1 cellular context compared by ENCODE assay signal in the genomic region with DNA sequence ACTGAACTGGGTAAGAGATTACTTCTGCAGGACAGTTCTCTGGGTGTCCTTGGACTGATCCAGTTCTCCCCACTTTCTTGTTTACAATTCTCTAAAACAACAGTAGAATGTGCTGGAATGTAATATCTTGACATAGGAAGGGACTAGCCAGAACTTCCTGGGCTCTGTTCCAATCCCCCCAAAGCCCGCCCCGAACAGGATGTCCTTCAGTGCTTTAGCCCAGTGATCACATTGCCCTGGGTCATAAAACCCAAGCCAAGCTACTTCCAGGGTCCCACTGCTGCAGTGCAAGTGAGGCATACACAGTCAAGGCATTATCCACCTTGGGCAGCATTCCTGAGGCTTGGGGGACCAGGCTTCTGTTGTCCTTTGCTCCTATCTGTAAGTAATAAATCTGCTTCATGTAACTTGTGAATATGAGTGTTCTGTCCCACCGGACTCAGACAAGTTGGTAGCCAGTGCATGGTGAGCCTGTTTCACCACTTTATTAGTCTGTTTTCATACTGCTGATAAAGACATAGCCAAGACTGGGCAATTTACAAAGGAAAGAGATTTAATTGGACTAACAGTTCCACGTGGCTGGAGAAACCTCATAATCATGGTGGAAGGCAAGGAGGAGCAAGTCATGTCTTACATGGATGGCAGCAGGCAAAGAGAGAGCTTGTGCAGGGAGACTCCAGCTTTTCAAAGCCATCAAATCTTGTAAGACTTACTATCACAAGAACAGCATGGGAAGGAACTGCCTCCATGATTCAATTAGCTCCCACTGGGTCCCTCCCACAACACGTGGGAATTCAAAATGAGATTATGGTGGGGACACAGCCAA.
TF ChIP-seq lines count a peak whose summit lies in the region.

No MANE protein-coding gene starts in this region.

TF ChIP-seq in HepG2, 621 proteins besides CTCF, POLR2A, EP300 and RAD21 (continues in another document):
- TF ChIP-seq ZNF317 (CRISPR knock-in tag; IDR thresholded peaks at IDR 0.05): peak; percentile 36; the same call in 1 of the 2 replicates
- no peak for TF ChIP-seq NCOR1 (IDR thresholded peaks at IDR 0.05; ENCODE audit: borderline replicate concordance, low read length)
- TF ChIP-seq HES4 (CRISPR knock-in tag; IDR thresholded peaks at IDR 0.05; ENCODE audit: borderline replicate concordance): no peak
- no peak for TF ChIP-seq MIER3 (CRISPR knock-in tag; IDR thresholded peaks at IDR 0.05; ENCODE audit: borderline replicate concordance)
- no peak for TF ChIP-seq ZBTB21 (CRISPR knock-in tag; IDR thresholded peaks at IDR 0.05)
- TF ChIP-seq ZNF703 (CRISPR knock-in tag; IDR thresholded peaks at IDR 0.05; ENCODE audit: borderline replicate concordance): no peak
- TF ChIP-seq ZNF143 (CRISPR knock-in tag; IDR thresholded peaks at IDR 0.05): no peak
- TF ChIP-seq, protein P1, sequence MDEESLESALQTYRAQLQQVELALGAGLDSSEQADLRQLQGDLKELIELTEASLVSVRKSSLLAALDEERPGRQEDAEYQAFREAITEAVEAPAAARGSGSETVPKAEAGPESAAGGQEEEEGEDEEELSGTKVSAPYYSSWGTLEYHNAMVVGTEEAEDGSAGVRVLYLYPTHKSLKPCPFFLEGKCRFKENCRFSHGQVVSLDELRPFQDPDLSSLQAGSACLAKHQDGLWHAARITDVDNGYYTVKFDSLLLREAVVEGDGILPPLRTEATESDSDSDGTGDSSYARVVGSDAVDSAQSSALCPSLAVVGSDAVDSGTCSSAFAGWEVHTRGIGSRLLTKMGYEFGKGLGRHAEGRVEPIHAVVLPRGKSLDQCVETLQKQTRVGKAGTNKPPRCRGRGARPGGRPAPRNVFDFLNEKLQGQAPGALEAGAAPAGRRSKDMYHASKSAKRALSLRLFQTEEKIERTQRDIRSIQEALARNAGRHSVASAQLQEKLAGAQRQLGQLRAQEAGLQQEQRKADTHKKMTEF (CRISPR knock-in tag; IDR thresholded peaks at IDR 0.05): no peak
- TF ChIP-seq, protein P2, sequence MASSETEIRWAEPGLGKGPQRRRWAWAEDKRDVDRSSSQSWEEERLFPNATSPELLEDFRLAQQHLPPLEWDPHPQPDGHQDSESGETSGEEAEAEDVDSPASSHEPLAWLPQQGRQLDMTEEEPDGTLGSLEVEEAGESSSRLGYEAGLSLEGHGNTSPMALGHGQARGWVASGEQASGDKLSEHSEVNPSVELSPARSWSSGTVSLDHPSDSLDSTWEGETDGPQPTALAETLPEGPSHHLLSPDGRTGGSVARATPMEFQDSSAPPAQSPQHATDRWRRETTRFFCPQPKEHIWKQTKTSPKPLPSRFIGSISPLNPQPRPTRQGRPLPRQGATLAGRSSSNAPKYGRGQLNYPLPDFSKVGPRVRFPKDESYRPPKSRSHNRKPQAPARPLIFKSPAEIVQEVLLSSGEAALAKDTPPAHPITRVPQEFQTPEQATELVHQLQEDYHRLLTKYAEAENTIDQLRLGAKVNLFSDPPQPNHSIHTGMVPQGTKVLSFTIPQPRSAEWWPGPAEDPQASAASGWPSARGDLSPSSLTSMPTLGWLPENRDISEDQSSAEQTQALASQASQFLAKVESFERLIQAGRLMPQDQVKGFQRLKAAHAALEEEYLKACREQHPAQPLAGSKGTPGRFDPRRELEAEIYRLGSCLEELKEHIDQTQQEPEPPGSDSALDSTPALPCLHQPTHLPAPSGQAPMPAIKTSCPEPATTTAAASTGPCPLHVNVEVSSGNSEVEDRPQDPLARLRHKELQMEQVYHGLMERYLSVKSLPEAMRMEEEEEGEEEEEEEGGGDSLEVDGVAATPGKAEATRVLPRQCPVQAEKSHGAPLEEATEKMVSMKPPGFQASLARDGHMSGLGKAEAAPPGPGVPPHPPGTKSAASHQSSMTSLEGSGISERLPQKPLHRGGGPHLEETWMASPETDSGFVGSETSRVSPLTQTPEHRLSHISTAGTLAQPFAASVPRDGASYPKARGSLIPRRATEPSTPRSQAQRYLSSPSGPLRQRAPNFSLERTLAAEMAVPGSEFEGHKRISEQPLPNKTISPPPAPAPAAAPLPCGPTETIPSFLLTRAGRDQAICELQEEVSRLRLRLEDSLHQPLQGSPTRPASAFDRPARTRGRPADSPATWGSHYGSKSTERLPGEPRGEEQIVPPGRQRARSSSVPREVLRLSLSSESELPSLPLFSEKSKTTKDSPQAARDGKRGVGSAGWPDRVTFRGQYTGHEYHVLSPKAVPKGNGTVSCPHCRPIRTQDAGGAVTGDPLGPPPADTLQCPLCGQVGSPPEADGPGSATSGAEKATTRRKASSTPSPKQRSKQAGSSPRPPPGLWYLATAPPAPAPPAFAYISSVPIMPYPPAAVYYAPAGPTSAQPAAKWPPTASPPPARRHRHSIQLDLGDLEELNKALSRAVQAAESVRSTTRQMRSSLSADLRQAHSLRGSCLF (CRISPR knock-in tag; IDR thresholded peaks at IDR 0.05; ENCODE audit: borderline replicate concordance): no peak
- TF ChIP-seq PPARG (CRISPR knock-in tag; conservative IDR thresholded peaks at IDR 0.05): peak; percentile 53; the same call in 1 of the 2 replicates
- TF ChIP-seq, protein P3, sequence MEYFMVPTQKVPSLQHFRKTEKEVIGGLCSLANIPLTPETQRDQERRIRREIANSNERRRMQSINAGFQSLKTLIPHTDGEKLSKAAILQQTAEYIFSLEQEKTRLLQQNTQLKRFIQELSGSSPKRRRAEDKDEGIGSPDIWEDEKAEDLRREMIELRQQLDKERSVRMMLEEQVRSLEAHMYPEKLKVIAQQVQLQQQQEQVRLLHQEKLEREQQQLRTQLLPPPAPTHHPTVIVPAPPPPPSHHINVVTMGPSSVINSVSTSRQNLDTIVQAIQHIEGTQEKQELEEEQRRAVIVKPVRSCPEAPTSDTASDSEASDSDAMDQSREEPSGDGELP (IDR thresholded peaks at IDR 0.05; ENCODE audit: borderline replicate concordance, low read depth): no peak
- TF ChIP-seq, protein P4, sequence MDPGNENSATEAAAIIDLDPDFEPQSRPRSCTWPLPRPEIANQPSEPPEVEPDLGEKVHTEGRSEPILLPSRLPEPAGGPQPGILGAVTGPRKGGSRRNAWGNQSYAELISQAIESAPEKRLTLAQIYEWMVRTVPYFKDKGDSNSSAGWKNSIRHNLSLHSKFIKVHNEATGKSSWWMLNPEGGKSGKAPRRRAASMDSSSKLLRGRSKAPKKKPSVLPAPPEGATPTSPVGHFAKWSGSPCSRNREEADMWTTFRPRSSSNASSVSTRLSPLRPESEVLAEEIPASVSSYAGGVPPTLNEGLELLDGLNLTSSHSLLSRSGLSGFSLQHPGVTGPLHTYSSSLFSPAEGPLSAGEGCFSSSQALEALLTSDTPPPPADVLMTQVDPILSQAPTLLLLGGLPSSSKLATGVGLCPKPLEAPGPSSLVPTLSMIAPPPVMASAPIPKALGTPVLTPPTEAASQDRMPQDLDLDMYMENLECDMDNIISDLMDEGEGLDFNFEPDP (CRISPR knock-in tag; conservative IDR thresholded peaks at IDR 0.05): no peak
- TF ChIP-seq ZNF564 (CRISPR knock-in tag; IDR thresholded peaks at IDR 0.05): no peak
- TF ChIP-seq, protein P5, sequence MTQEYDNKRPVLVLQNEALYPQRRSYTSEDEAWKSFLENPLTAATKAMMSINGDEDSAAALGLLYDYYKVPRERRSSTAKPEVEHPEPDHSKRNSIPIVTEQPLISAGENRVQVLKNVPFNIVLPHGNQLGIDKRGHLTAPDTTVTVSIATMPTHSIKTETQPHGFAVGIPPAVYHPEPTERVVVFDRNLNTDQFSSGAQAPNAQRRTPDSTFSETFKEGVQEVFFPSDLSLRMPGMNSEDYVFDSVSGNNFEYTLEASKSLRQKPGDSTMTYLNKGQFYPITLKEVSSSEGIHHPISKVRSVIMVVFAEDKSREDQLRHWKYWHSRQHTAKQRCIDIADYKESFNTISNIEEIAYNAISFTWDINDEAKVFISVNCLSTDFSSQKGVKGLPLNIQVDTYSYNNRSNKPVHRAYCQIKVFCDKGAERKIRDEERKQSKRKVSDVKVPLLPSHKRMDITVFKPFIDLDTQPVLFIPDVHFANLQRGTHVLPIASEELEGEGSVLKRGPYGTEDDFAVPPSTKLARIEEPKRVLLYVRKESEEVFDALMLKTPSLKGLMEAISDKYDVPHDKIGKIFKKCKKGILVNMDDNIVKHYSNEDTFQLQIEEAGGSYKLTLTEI (CRISPR knock-in tag; conservative IDR thresholded peaks at IDR 0.05): no peak
- TF ChIP-seq, protein P6, sequence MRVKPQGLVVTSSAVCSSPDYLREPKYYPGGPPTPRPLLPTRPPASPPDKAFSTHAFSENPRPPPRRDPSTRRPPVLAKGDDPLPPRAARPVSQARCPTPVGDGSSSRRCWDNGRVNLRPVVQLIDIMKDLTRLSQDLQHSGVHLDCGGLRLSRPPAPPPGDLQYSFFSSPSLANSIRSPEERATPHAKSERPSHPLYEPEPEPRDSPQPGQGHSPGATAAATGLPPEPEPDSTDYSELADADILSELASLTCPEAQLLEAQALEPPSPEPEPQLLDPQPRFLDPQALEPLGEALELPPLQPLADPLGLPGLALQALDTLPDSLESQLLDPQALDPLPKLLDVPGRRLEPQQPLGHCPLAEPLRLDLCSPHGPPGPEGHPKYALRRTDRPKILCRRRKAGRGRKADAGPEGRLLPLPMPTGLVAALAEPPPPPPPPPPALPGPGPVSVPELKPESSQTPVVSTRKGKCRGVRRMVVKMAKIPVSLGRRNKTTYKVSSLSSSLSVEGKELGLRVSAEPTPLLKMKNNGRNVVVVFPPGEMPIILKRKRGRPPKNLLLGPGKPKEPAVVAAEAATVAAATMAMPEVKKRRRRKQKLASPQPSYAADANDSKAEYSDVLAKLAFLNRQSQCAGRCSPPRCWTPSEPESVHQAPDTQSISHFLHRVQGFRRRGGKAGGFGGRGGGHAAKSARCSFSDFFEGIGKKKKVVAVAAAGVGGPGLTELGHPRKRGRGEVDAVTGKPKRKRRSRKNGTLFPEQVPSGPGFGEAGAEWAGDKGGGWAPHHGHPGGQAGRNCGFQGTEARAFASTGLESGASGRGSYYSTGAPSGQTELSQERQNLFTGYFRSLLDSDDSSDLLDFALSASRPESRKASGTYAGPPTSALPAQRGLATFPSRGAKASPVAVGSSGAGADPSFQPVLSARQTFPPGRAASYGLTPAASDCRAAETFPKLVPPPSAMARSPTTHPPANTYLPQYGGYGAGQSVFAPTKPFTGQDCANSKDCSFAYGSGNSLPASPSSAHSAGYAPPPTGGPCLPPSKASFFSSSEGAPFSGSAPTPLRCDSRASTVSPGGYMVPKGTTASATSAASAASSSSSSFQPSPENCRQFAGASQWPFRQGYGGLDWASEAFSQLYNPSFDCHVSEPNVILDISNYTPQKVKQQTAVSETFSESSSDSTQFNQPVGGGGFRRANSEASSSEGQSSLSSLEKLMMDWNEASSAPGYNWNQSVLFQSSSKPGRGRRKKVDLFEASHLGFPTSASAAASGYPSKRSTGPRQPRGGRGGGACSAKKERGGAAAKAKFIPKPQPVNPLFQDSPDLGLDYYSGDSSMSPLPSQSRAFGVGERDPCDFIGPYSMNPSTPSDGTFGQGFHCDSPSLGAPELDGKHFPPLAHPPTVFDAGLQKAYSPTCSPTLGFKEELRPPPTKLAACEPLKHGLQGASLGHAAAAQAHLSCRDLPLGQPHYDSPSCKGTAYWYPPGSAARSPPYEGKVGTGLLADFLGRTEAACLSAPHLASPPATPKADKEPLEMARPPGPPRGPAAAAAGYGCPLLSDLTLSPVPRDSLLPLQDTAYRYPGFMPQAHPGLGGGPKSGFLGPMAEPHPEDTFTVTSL (CRISPR knock-in tag; IDR thresholded peaks at IDR 0.05; ENCODE audit: borderline replicate concordance): peak; percentile 34; the same call in 1 of the 2 replicates
- TF ChIP-seq ZFAT (CRISPR knock-in tag; conservative IDR thresholded peaks at IDR 0.05): no peak
- TF ChIP-seq ZNF850 (CRISPR knock-in tag; conservative IDR thresholded peaks at IDR 0.05): no peak
- 0 out of 2 replicates have a peak, but pooled peaks have one; percentile 18 for TF ChIP-seq KAT8 (CRISPR knock-in tag; IDR thresholded peaks at IDR 0.05)
- no peak for TF ChIP-seq DNMT1 (CRISPR knock-in tag; IDR thresholded peaks at IDR 0.05)
- TF ChIP-seq FOSL2 (CRISPR knock-in tag; IDR thresholded peaks at IDR 0.05): no peak
- TF ChIP-seq, protein P7, sequence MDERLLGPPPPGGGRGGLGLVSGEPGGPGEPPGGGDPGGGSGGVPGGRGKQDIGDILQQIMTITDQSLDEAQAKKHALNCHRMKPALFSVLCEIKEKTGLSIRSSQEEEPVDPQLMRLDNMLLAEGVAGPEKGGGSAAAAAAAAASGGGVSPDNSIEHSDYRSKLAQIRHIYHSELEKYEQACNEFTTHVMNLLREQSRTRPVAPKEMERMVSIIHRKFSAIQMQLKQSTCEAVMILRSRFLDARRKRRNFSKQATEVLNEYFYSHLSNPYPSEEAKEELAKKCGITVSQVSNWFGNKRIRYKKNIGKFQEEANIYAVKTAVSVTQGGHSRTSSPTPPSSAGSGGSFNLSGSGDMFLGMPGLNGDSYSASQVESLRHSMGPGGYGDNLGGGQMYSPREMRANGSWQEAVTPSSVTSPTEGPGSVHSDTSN (CRISPR knock-in tag; IDR thresholded peaks at IDR 0.05): no peak
- peak; percentile 73 for TF ChIP-seq RXRB (CRISPR knock-in tag; IDR thresholded peaks at IDR 0.05; ENCODE audit: borderline replicate concordance)
- TF ChIP-seq ZNF331 (CRISPR knock-in tag; IDR thresholded peaks at IDR 0.05): no peak
- TF ChIP-seq, protein P8, sequence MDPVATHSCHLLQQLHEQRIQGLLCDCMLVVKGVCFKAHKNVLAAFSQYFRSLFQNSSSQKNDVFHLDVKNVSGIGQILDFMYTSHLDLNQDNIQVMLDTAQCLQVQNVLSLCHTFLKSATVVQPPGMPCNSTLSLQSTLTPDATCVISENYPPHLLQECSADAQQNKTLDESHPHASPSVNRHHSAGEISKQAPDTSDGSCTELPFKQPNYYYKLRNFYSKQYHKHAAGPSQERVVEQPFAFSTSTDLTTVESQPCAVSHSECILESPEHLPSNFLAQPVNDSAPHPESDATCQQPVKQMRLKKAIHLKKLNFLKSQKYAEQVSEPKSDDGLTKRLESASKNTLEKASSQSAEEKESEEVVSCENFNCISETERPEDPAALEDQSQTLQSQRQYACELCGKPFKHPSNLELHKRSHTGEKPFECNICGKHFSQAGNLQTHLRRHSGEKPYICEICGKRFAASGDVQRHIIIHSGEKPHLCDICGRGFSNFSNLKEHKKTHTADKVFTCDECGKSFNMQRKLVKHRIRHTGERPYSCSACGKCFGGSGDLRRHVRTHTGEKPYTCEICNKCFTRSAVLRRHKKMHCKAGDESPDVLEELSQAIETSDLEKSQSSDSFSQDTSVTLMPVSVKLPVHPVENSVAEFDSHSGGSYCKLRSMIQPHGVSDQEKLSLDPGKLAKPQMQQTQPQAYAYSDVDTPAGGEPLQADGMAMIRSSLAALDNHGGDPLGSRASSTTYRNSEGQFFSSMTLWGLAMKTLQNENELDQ (CRISPR knock-in tag; IDR thresholded peaks at IDR 0.05; ENCODE audit: borderline replicate concordance): no peak
- TF ChIP-seq, protein P9, sequence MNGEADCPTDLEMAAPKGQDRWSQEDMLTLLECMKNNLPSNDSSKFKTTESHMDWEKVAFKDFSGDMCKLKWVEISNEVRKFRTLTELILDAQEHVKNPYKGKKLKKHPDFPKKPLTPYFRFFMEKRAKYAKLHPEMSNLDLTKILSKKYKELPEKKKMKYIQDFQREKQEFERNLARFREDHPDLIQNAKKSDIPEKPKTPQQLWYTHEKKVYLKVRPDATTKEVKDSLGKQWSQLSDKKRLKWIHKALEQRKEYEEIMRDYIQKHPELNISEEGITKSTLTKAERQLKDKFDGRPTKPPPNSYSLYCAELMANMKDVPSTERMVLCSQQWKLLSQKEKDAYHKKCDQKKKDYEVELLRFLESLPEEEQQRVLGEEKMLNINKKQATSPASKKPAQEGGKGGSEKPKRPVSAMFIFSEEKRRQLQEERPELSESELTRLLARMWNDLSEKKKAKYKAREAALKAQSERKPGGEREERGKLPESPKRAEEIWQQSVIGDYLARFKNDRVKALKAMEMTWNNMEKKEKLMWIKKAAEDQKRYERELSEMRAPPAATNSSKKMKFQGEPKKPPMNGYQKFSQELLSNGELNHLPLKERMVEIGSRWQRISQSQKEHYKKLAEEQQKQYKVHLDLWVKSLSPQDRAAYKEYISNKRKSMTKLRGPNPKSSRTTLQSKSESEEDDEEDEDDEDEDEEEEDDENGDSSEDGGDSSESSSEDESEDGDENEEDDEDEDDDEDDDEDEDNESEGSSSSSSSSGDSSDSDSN (CRISPR knock-in tag; IDR thresholded peaks at IDR 0.05): no peak
